ENCODE assay signal across 32 cellular contexts in the genomic region with DNA sequence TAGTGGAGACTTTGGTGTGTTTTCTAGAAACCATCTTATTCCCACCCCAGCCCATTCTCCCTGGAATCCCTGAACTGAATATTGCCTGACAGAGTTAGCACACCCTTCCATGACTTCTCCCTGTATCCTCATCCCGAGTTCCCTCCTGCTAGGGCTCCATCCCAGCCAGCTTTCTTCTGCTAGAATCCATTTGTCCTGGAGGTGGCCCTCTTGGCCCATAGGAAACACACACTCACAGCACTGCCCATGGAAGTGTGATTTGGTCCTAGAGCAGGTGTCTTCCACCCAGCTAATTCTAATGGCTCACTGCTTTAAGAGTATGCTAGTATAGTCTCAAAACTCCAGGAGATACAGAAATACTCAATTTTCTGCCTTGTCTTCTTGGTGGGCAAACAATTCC. TPM values are rescaled to one million over a fixed set of nuclear protein-coding genes. Genes with fewer than 3 reads are reported as not detected.
A peak's percentile ranks its signal among the peaks of the same experiment; 100 is the strongest.
DNase-seq lines count a peak whose midpoint lies in the region; ATAC-seq and TF ChIP-seq lines count a peak whose summit lies in the region.
"Had no signal": no experiment of that assay in that cellular context is flagged by ENCODE, and none has a peak within 500 bp of the region (broad histone marks: within the 10 kb centered on the region; RNA-seq: fewer than 3 reads in every experiment).

No MANE protein-coding gene starts in this region.

- no peak for TF ChIP-seq RAD21 in SK-N-SH (IDR thresholded peaks at IDR 0.05; ENCODE audit: low read length)

- no peak for TF ChIP-seq POLR2A in erythroblast (IDR thresholded peaks at IDR 0.05; ENCODE audit: low read length)

- no peaks in the 10 kb centered on the region for H3K36me3 ChIP-seq in SK-N-SH (replicated peaks in 1 of 2; ENCODE audit: control insufficient read depth in 1 of 2, insufficient read depth in 2 of 2, low read length in 1 of 2)
- H3K36me3 ChIP-seq in endodermal cell (ENCODE audit: control insufficient read depth, insufficient read depth, low read length) = no peaks in the 10 kb centered on the region
- H3K36me3 ChIP-seq: prostate gland, sigmoid colon, tibial artery, vagina had no signal

- no peak overlapping the region for H2AFZ ChIP-seq in SK-N-SH (ENCODE audit: low read depth)
- H2AFZ ChIP-seq: PC-9 had no signal

- DNase-seq in SK-N-SH = no peak
- DNase-seq in LNCaP clone FGC (ENCODE audit: low read depth) = no peak
- DNase-seq in endodermal cell = peak; percentile 64
- DNase-seq in nephron progenitor cell = no peak
- no peak for DNase-seq in stimulated activated CD4-positive, alpha-beta T cell treated with anti-CD3 and anti-CD28 coated beads, Interleukin-12 subunit alpha, Interleukin-12 subunit beta, amount 100 ng/mL, for 4 hours
- DNase-seq in erythroblast (lab: John Stamatoyannopoulos, UW) = no peak
- DNase-seq: activated CD4-positive, alpha-beta T cell treated with anti-CD3 and anti-CD28 coated beads for 36 hours; activated CD8-positive, alpha-beta T cell treated with anti-CD3 and anti-CD28 coated beads for 36 hours; activated naive CD4-positive, alpha-beta T cell treated with anti-CD3 and anti-CD28 coated beads for 36 hours; AML-193; body of pancreas; CD4-positive, alpha-beta memory T cell; EL; islet precursor cell; Kasumi-1; naive B cell; NCI-H187; NCI-H2171 treated with DMSO at 0.1 percent for 48 hours; NCI-H510A treated with DMSO at 0.1 percent for 48 hours; PC-9; SHP77; sigmoid colon; stimulated activated CD4-positive, alpha-beta T cell treated with anti-CD3 and anti-CD28 coated beads, Interleukin-4, amount 100 ng/mL, for 1 hour; tibial artery had no signal

- H3K4me2 ChIP-seq in SK-N-SH = no peak overlapping the region
- H3K4me2 ChIP-seq: PC-9 had no signal

- H3K27ac ChIP-seq in SK-N-SH (ENCODE audit: low read depth in 2 of 2, low read length in 1 of 2) = no peak overlapping the region
- no peak overlapping the region for H3K27ac ChIP-seq in endodermal cell (ENCODE audit: low read depth, low read length)
- H3K27ac ChIP-seq: body of pancreas, PC-9, prostate gland, sigmoid colon, tibial artery, vagina had no signal

- H3K4me1 ChIP-seq in SK-N-SH (ENCODE audit: control insufficient read depth in 1 of 2, insufficient read depth in 2 of 2, low read depth in 1 of 2, low read length in 1 of 2) = no peaks in the 10 kb centered on the region
- no peaks in the 10 kb centered on the region for H3K4me1 ChIP-seq in endodermal cell (ENCODE audit: control insufficient read depth, insufficient read depth, low read length)
- H3K4me1 ChIP-seq: body of pancreas, prostate gland, sigmoid colon, tibial artery, vagina had no signal

- no peaks in the 10 kb centered on the region for H3K27me3 Mint-ChIP-seq in endodermal cell (ENCODE audit: insufficient read depth)
- no peaks in the 10 kb centered on the region for H3K27me3 Mint-ChIP-seq in nephron progenitor cell (ENCODE audit: low read depth, poor library complexity)

- CTCF ChIA-PET in SK-N-SH (lab: Yijun Ruan, JAX) = interaction anchor here (1.5 kb wide), 1 partner anchor 59 kb away, joined by 5 read pairs; no protein-coding TSS in a partner anchor

- WGBS in SK-N-SH (ENCODE audit: low lambda C conversion rate) = 0% methylated on average over 1 of the region's 1 CpG
- 68% methylated on average over 1 of the region's 1 CpG; no CpG with 5 or more reads in 1 of the 2 experiments for WGBS in endodermal cell (ENCODE audit: insufficient coverage in 1 of 2, insufficient read length in 1 of 2), 2 experiments

- POLR2A ChIA-PET in SK-N-SH (lab: Yijun Ruan, JAX) = no interaction called here

- H3K9me3 Mint-ChIP-seq in endodermal cell (no peaks in the 10 kb centered on the region), nephron progenitor cell (no peaks in the 10 kb centered on the region)
- H3K9me3 Mint-ChIP-seq: activated CD8-positive, alpha-beta T cell treated with anti-CD3 and anti-CD28 coated beads for 36 hours; activated naive CD4-positive, alpha-beta T cell treated with anti-CD3 and anti-CD28 coated beads for 36 hours; mesothelial cell of epicardium had no signal

- H3K27me3 ChIP-seq in SK-N-SH (ENCODE audit: insufficient read depth) (peaks cover 5% of the 10 kb centered on the region; the same call in 1 of the 2 replicates), endodermal cell (ENCODE audit: control insufficient read depth, insufficient read depth, low read length, poor library complexity, severe bottlenecking) (no peaks in the 10 kb centered on the region)
- H3K27me3 ChIP-seq: body of pancreas, sigmoid colon, tibial artery, vagina had no signal

- H3K9ac ChIP-seq in SK-N-SH = no peak overlapping the region
- no peak overlapping the region for H3K9ac ChIP-seq in endodermal cell (ENCODE audit: extremely low read depth, low read length, poor library complexity, severe bottlenecking)

- H3K4me3 ChIP-seq in SK-N-SH (ENCODE audit: low read depth in 2 of 2, low read length in 1 of 2) = no peak overlapping the region
- H3K4me3 ChIP-seq in LNCaP clone FGC (ENCODE audit: low read depth, low read length) = no peak overlapping the region
- no peak overlapping the region for H3K4me3 ChIP-seq in endodermal cell (ENCODE audit: low read length)
- H3K4me3 ChIP-seq: body of pancreas, PC-9, prostate gland, sigmoid colon, tibial artery, vagina had no signal

- H3K79me2 ChIP-seq in SK-N-SH (ENCODE audit: insufficient read depth) = no peaks in the 10 kb centered on the region

- no peak overlapping the region for H3K4me3 Mint-ChIP-seq in endodermal cell
- H3K4me3 Mint-ChIP-seq in nephron progenitor cell = no peak overlapping the region
- H3K4me3 Mint-ChIP-seq: activated CD4-positive, alpha-beta T cell treated with anti-CD3 and anti-CD28 coated beads for 36 hours; activated CD8-positive, alpha-beta T cell treated with anti-CD3 and anti-CD28 coated beads for 36 hours; activated naive CD4-positive, alpha-beta T cell treated with anti-CD3 and anti-CD28 coated beads for 36 hours; CD4-positive, alpha-beta memory T cell; mesothelial cell of epicardium had no signal

- peak; percentile 26; the same call in 1 of the 2 replicates for TF ChIP-seq CTCF in SK-N-SH (IDR thresholded peaks at IDR 0.05)
- 0 out of 2 replicates have a peak, but pooled peaks have one; percentile 7 for TF ChIP-seq CTCF in LNCaP clone FGC (IDR thresholded peaks at IDR 0.05; ENCODE audit: control insufficient read depth, extremely low read depth, insufficient read depth)
- TF ChIP-seq CTCF in endodermal cell (conservative IDR thresholded peaks at IDR 0.05) = peak; percentile 61
- TF ChIP-seq CTCF in nephron progenitor cell (IDR thresholded peaks at IDR 0.05) = peak; percentile 7

- no peaks in the 10 kb centered on the region for H3F3A ChIP-seq in SK-N-SH (replicated peaks; ENCODE audit: insufficient read depth)

- TF ChIP-seq EP300 in SK-N-SH (IDR thresholded peaks at IDR 0.05; ENCODE audit: borderline replicate concordance in 1 of 2, low read depth in 1 of 2, low read length in 1 of 2) = no peak

- H3K9me2 ChIP-seq in SK-N-SH = no peaks in the 10 kb centered on the region

- H3K36me3 Mint-ChIP-seq in endodermal cell (ENCODE audit: low read depth) = no peaks in the 10 kb centered on the region
- no peaks in the 10 kb centered on the region for H3K36me3 Mint-ChIP-seq in nephron progenitor cell (ENCODE audit: low read depth)
- H3K36me3 Mint-ChIP-seq: CD4-positive, alpha-beta memory T cell; mesothelial cell of epicardium; naive B cell had no signal

- no peaks in the 10 kb centered on the region for H4K20me1 ChIP-seq in SK-N-SH (ENCODE audit: insufficient read depth)

- H3K27ac Mint-ChIP-seq in endodermal cell = no peak overlapping the region
- peak overlapping the region; percentile 30 for H3K27ac Mint-ChIP-seq in nephron progenitor cell
- H3K27ac Mint-ChIP-seq: activated CD4-positive, alpha-beta T cell treated with anti-CD3 and anti-CD28 coated beads for 36 hours; activated CD8-positive, alpha-beta T cell treated with anti-CD3 and anti-CD28 coated beads for 36 hours; activated naive CD4-positive, alpha-beta T cell treated with anti-CD3 and anti-CD28 coated beads for 36 hours; CD4-positive, alpha-beta memory T cell; mesothelial cell of epicardium; naive B cell had no signal

- H3K4me1 Mint-ChIP-seq in endodermal cell (peaks cover 12% of the 10 kb centered on the region), nephron progenitor cell (peaks cover 26% of the 10 kb centered on the region)
- H3K4me1 Mint-ChIP-seq: mesothelial cell of epicardium, naive B cell had no signal

- H3K9me3 ChIP-seq in SK-N-SH (no peaks in the 10 kb centered on the region), endodermal cell (ENCODE audit: control insufficient read depth, low read length) (no peaks in the 10 kb centered on the region)
- H3K9me3 ChIP-seq: body of pancreas, prostate gland, sigmoid colon, tibial artery, vagina had no signal

- ATAC-seq in SK-N-SH treated with all-trans-retinoic acid at 6 μM for 48 hours (no peak), GM19467 (IDR thresholded peaks at IDR 0.05; ENCODE audit: unreplicated experiment) (no peak)
- ATAC-seq: activated CD4-positive, alpha-beta T cell treated with anti-CD3 and anti-CD28 coated beads for 36 hours; activated CD8-positive, alpha-beta T cell treated with anti-CD3 and anti-CD28 coated beads for 36 hours; body of pancreas had no signal

RNA-seq across cellular contexts. Expression of a gene that starts 4.1 kb away (rescaled TPM):
- not detected in 2 replicates for polyA plus RNA-seq in SK-N-SH (2012; rRNA removed)
- not detected in 2 replicates for polyA plus RNA-seq in SK-N-SH (2012; cell fraction: cytosol; rRNA removed)
- not detected in 2 replicates for polyA plus RNA-seq in SK-N-SH (2012; cell fraction: nucleus; rRNA removed)
- not detected for total RNA-seq in endodermal cell
- not detected for polyA plus RNA-seq in endodermal cell (2013, experiment 1 of 2)
- not detected for polyA plus RNA-seq in endodermal cell (2013, experiment 2 of 2)
- total RNA-seq: A673; activated CD4-positive, alpha-beta T cell treated with anti-CD3 and anti-CD28 coated beads for 36 hours; activated CD8-positive, alpha-beta T cell treated with anti-CD3 and anti-CD28 coated beads for 36 hours; activated naive CD4-positive, alpha-beta T cell treated with anti-CD3 and anti-CD28 coated beads for 36 hours; body of pancreas; CD4-positive, alpha-beta memory T cell; lower leg skin; mesothelial cell of epicardium; PC-9; prostate gland; sigmoid colon; vagina had no signal
- polyA plus RNA-seq: adipose tissue; CD4-positive, alpha-beta memory T cell; sigmoid colon had no signal

RNA-seq across cellular contexts. Expression of a gene that starts 14.2 kb away (rescaled TPM):
- polyA plus RNA-seq in SK-N-SH (2012; rRNA removed) = not detected in 2 replicates
- not detected in 2 replicates for polyA plus RNA-seq in SK-N-SH (2012; cell fraction: cytosol; rRNA removed)
- not detected in 2 replicates for polyA plus RNA-seq in SK-N-SH (2012; cell fraction: nucleus; rRNA removed)
- not detected for total RNA-seq in endodermal cell
- not detected for polyA plus RNA-seq in endodermal cell (2013, experiment 1 of 2)
- not detected for polyA plus RNA-seq in endodermal cell (2013, experiment 2 of 2)
- total RNA-seq: A673; activated CD4-positive, alpha-beta T cell treated with anti-CD3 and anti-CD28 coated beads for 36 hours; activated CD8-positive, alpha-beta T cell treated with anti-CD3 and anti-CD28 coated beads for 36 hours; activated naive CD4-positive, alpha-beta T cell treated with anti-CD3 and anti-CD28 coated beads for 36 hours; body of pancreas; CD4-positive, alpha-beta memory T cell; lower leg skin; mesothelial cell of epicardium; PC-9; prostate gland; sigmoid colon; vagina had no signal
- polyA plus RNA-seq: adipose tissue; CD4-positive, alpha-beta memory T cell; sigmoid colon had no signal

RNA-seq across cellular contexts. Expression of a gene that starts 18.5 kb away (rescaled TPM):
- polyA plus RNA-seq in SK-N-SH (2012; rRNA removed) = not detected in 2 replicates
- not detected in 2 replicates for polyA plus RNA-seq in SK-N-SH (2012; cell fraction: cytosol; rRNA removed)
- not detected in 2 replicates for polyA plus RNA-seq in SK-N-SH (2012; cell fraction: nucleus; rRNA removed)
- not detected for total RNA-seq in endodermal cell
- not detected for polyA plus RNA-seq in endodermal cell (2013, experiment 1 of 2)
- polyA plus RNA-seq in endodermal cell (2013, experiment 2 of 2) = not detected
- total RNA-seq: A673; activated CD4-positive, alpha-beta T cell treated with anti-CD3 and anti-CD28 coated beads for 36 hours; activated CD8-positive, alpha-beta T cell treated with anti-CD3 and anti-CD28 coated beads for 36 hours; activated naive CD4-positive, alpha-beta T cell treated with anti-CD3 and anti-CD28 coated beads for 36 hours; body of pancreas; CD4-positive, alpha-beta memory T cell; lower leg skin; mesothelial cell of epicardium; PC-9; prostate gland; sigmoid colon; vagina had no signal
- polyA plus RNA-seq: adipose tissue; CD4-positive, alpha-beta memory T cell; sigmoid colon had no signal

RNA-seq across cellular contexts. Expression of a gene that starts 36.0 kb away (rescaled TPM):
- polyA plus RNA-seq in SK-N-SH (2012; rRNA removed) = not detected in 2 replicates
- not detected in 2 replicates for polyA plus RNA-seq in SK-N-SH (2012; cell fraction: cytosol; rRNA removed)
- not detected in 2 replicates for polyA plus RNA-seq in SK-N-SH (2012; cell fraction: nucleus; rRNA removed)
- total RNA-seq in endodermal cell = not detected
- not detected for polyA plus RNA-seq in endodermal cell (2013, experiment 1 of 2)
- not detected for polyA plus RNA-seq in endodermal cell (2013, experiment 2 of 2)
- total RNA-seq: A673; activated CD4-positive, alpha-beta T cell treated with anti-CD3 and anti-CD28 coated beads for 36 hours; activated CD8-positive, alpha-beta T cell treated with anti-CD3 and anti-CD28 coated beads for 36 hours; activated naive CD4-positive, alpha-beta T cell treated with anti-CD3 and anti-CD28 coated beads for 36 hours; body of pancreas; CD4-positive, alpha-beta memory T cell; mesothelial cell of epicardium; PC-9; prostate gland; sigmoid colon; vagina had no signal
- polyA plus RNA-seq: adipose tissue; CD4-positive, alpha-beta memory T cell; sigmoid colon had no signal

RNA-seq across cellular contexts. Expression of a gene that starts 43.0 kb away (rescaled TPM):
- not detected in 2 replicates for polyA plus RNA-seq in SK-N-SH (2012; rRNA removed)
- polyA plus RNA-seq in SK-N-SH (2012; cell fraction: cytosol; rRNA removed) = not detected in 2 replicates
- polyA plus RNA-seq in SK-N-SH (2012; cell fraction: nucleus; rRNA removed) = not detected in 2 replicates
- not detected for total RNA-seq in endodermal cell
- polyA plus RNA-seq in endodermal cell (2013, experiment 1 of 2) = not detected
- polyA plus RNA-seq in endodermal cell (2013, experiment 2 of 2) = not detected
- total RNA-seq: A673; activated CD4-positive, alpha-beta T cell treated with anti-CD3 and anti-CD28 coated beads for 36 hours; activated CD8-positive, alpha-beta T cell treated with anti-CD3 and anti-CD28 coated beads for 36 hours; activated naive CD4-positive, alpha-beta T cell treated with anti-CD3 and anti-CD28 coated beads for 36 hours; body of pancreas; CD4-positive, alpha-beta memory T cell; mesothelial cell of epicardium; PC-9; prostate gland; sigmoid colon; vagina had no signal
- polyA plus RNA-seq: adipose tissue; CD4-positive, alpha-beta memory T cell; sigmoid colon had no signal

Comparison
In these comparisons a context has a peak if more than half of its experiments do, and no peak if none do; other contexts are left out.
1. CTCF ChIP-seq: peak in every context shown above with its lines; median percentile 61 in endodermal cell; 26 in SK-N-SH; 7 in LNCaP clone FGC; 7 in nephron progenitor cell.